24 cellular contexts compared by ENCODE assay signal in the genomic region with DNA sequence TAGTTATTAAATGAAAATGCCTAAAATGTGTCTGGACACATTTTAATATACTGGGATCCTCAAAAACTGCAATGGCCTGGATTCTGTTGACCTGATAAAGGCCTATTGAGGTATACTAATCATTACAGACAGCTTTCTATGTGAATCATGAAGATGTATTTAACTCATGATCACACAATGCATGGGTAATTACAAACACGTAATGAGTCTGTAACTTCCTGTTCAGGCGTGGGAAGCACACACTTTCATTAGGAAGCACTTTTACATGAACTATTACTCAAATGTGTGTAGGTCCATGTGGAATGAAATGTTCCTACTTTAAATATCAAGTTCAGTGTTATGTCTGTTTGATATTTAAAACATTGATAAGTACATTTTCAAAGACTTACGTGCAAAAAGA.
"Had no signal": no experiment of that assay in that cellular context is flagged by ENCODE, and none has a peak within 500 bp of the region (broad histone marks: within the 10 kb centered on the region; RNA-seq: fewer than 3 reads in every experiment).

No MANE protein-coding gene starts in this region.

- H3K36me3 ChIP-seq: gastrocnemius medialis, lower lobe of right lung, prostate gland, right atrium auricular region, suprapubic skin, transverse colon, upper lobe of right lung, uterus had no signal

- H3K4me3 ChIP-seq: gastrocnemius medialis, lower lobe of right lung, prostate gland, right atrium auricular region, smooth muscle cell, suprapubic skin, transverse colon, upper lobe of right lung, uterus had no signal

- H3K27ac Mint-ChIP-seq: endodermal cell; naive thymus-derived CD8-positive, alpha-beta T cell; nephron progenitor cell; stimulated activated naive B cell treated with anti-CD40 and anti-IgM and Interleukin-4, amounts not matched to agents 10 μg/mL and 1 μg/mL and 100 μg/mL, for 72 hours; stimulated activated naive CD8-positive, alpha-beta T cell treated with anti-CD3 and anti-CD28 coated beads, Interleukin-15, amount 100 ng/mL, for 72 hours had no signal

- H3K27me3 Mint-ChIP-seq: naive thymus-derived CD8-positive, alpha-beta T cell; stimulated activated naive B cell treated with anti-CD40 and anti-IgM and Interleukin-4, amounts not matched to agents 10 μg/mL and 1 μg/mL and 100 μg/mL, for 72 hours; stimulated activated naive CD8-positive, alpha-beta T cell treated with anti-CD3 and anti-CD28 coated beads, Interleukin-15, amount 100 ng/mL, for 72 hours had no signal

- H3K4me1 ChIP-seq: gastrocnemius medialis, lower lobe of right lung, prostate gland, right atrium auricular region, suprapubic skin, transverse colon, upper lobe of right lung, uterus had no signal

- H3K9me3 Mint-ChIP-seq: endodermal cell; stimulated activated naive B cell treated with anti-CD40 and anti-IgM and Interleukin-4, amounts not matched to agents 10 μg/mL and 1 μg/mL and 100 μg/mL, for 72 hours; stimulated activated naive CD8-positive, alpha-beta T cell treated with anti-CD3 and anti-CD28 coated beads, Interleukin-15, amount 100 ng/mL, for 72 hours had no signal

- H3K4me1 Mint-ChIP-seq: endodermal cell; naive thymus-derived CD8-positive, alpha-beta T cell; nephron progenitor cell; stimulated activated naive B cell treated with anti-CD40 and anti-IgM and Interleukin-4, amounts not matched to agents 10 μg/mL and 1 μg/mL and 100 μg/mL, for 72 hours; stimulated activated naive CD8-positive, alpha-beta T cell treated with anti-CD3 and anti-CD28 coated beads, Interleukin-15, amount 100 ng/mL, for 72 hours had no signal

- H3K36me3 Mint-ChIP-seq: naive thymus-derived CD8-positive, alpha-beta T cell; stimulated activated naive B cell treated with anti-CD40 and anti-IgM and Interleukin-4, amounts not matched to agents 10 μg/mL and 1 μg/mL and 100 μg/mL, for 72 hours had no signal

- H3K4me3 Mint-ChIP-seq: endodermal cell; naive thymus-derived CD8-positive, alpha-beta T cell; nephron progenitor cell; stimulated activated naive B cell treated with anti-CD40 and anti-IgM and Interleukin-4, amounts not matched to agents 10 μg/mL and 1 μg/mL and 100 μg/mL, for 72 hours; stimulated activated naive CD8-positive, alpha-beta T cell treated with anti-CD3 and anti-CD28 coated beads, Interleukin-15, amount 100 ng/mL, for 72 hours had no signal

- H3K4me2 ChIP-seq: smooth muscle cell had no signal

- H3K27me3 ChIP-seq: gastrocnemius medialis, right atrium auricular region, suprapubic skin, transverse colon, upper lobe of right lung, uterus had no signal

- H3K27ac ChIP-seq: gastrocnemius medialis, lower lobe of right lung, prostate gland, right atrium auricular region, suprapubic skin, transverse colon, upper lobe of right lung, uterus had no signal

- DNase-seq: cerebellar nuclear complex; cortex of kidney; effector CD8-positive, alpha-beta T cell; endodermal cell; erythroblast; gastrocnemius medialis; head of caudate nucleus; kidney glomerular epithelial cell; left ventricle myocardium superior; lower lobe of right lung; naive thymus-derived CD8-positive, alpha-beta T cell; nephron progenitor cell; nucleus accumbens; stimulated activated CD4-positive, alpha-beta T cell treated with anti-CD3 and anti-CD28 coated beads, Interleukin-12 subunit alpha, Interleukin-12 subunit beta, amount 100 ng/mL, for 4 hours; stimulated activated CD4-positive, alpha-beta T cell treated with anti-CD3 and anti-CD28 coated beads, Interleukin-1b, Interleukin-23, amount 100 ng/mL, for 48 hours; stimulated activated naive B cell treated with anti-CD40 and anti-IgM and Interleukin-4, amounts not matched to agents 10 μg/mL and 1 μg/mL and 100 μg/mL, for 72 hours; stimulated activated naive CD8-positive, alpha-beta T cell treated with anti-CD3 and anti-CD28 coated beads, Interleukin-15, amount 100 ng/mL, for 72 hours; transverse colon; upper lobe of right lung; uterus had no signal

- H3K9me3 ChIP-seq: gastrocnemius medialis, lower lobe of right lung, prostate gland, right atrium auricular region, suprapubic skin, transverse colon, upper lobe of right lung, uterus had no signal
